16 cellular contexts compared by ENCODE assay signal in genomic region chr2:84891355-84892010, GRCh38. TPM values are rescaled to one million over a fixed set of nuclear protein-coding genes. Genes with fewer than 3 reads are reported as not detected.
DNase-seq lines count a peak whose midpoint lies in the region; ATAC-seq and TF ChIP-seq lines count a peak whose summit lies in the region.
"Had no signal": no experiment of that assay in that cellular context is flagged by ENCODE, and none has a peak within 500 bp of the region (broad histone marks: within the 10 kb centered on the region; RNA-seq: fewer than 3 reads in every experiment).

No MANE protein-coding gene starts in this region.

- H3K79me2 ChIP-seq in GM23338 (replicated peaks; ENCODE audit: insufficient read depth) = no peaks in the 10 kb centered on the region

- H3K4me2 ChIP-seq in GM23338 = no peak overlapping the region

- no peaks in the 10 kb centered on the region for H3K9me2 ChIP-seq in GM23338 (ENCODE audit: insufficient read depth)

- peaks cover 2% of the 10 kb centered on the region for H3K36me3 Mint-ChIP-seq in activated CD8-positive, alpha-beta T cell treated with anti-CD3 and anti-CD28 coated beads, Interleukin-2, amount 10 ng/mL, durations not matched to agents 7 days and 5 days (ENCODE audit: low read depth)
- H3K36me3 Mint-ChIP-seq in activated CD8-positive, alpha-beta T cell treated with anti-CD3 and anti-CD28 coated beads for 36 hours (ENCODE audit: low read depth) = no peaks in the 10 kb centered on the region
- no peaks in the 10 kb centered on the region for H3K36me3 Mint-ChIP-seq in GM23338 (ENCODE audit: low read depth)
- H3K36me3 Mint-ChIP-seq in activated naive CD8-positive, alpha-beta T cell treated with anti-CD3 and anti-CD28 coated beads for 36 hours = no peaks in the 10 kb centered on the region
- H3K36me3 Mint-ChIP-seq in naive thymus-derived CD8-positive, alpha-beta T cell = no peaks in the 10 kb centered on the region

- H3K27me3 ChIP-seq in GM23338 (ENCODE audit: insufficient read depth) = no peaks in the 10 kb centered on the region

- no peak for TF ChIP-seq CTCF in activated CD8-positive, alpha-beta T cell treated with anti-CD3 and anti-CD28 coated beads for 36 hours (IDR thresholded peaks at IDR 0.05)
- TF ChIP-seq CTCF in GM23338 (conservative IDR thresholded peaks at IDR 0.05; ENCODE audit: low read depth in 2 of 2) = no peak

- H3K9me3 Mint-ChIP-seq in activated CD8-positive, alpha-beta T cell treated with anti-CD3 and anti-CD28 coated beads, Interleukin-2, amount 10 ng/mL, durations not matched to agents 7 days and 5 days (ENCODE audit: insufficient read depth) = no peaks in the 10 kb centered on the region
- H3K9me3 Mint-ChIP-seq in activated CD8-positive, alpha-beta T cell treated with anti-CD3 and anti-CD28 coated beads for 36 hours = no peaks in the 10 kb centered on the region
- no peaks in the 10 kb centered on the region for H3K9me3 Mint-ChIP-seq in GM23338
- H3K9me3 Mint-ChIP-seq in activated naive CD8-positive, alpha-beta T cell treated with anti-CD3 and anti-CD28 coated beads for 36 hours = no peaks in the 10 kb centered on the region
- no peaks in the 10 kb centered on the region for H3K9me3 Mint-ChIP-seq in naive thymus-derived CD8-positive, alpha-beta T cell
- H3K9me3 Mint-ChIP-seq: H9 had no signal

- intact Hi-C loops in activated CD8-positive, alpha-beta T cell treated with anti-CD3 and anti-CD28 coated beads for 36 hours (cut with micrococcal nuclease) = no loop called here

- H4K20me1 ChIP-seq in GM23338 (replicated peaks; ENCODE audit: insufficient read depth) = no peaks in the 10 kb centered on the region

- no peak for ATAC-seq in activated CD8-positive, alpha-beta T cell treated with anti-CD3 and anti-CD28 coated beads, Interleukin-2, amount 10 ng/mL, durations not matched to agents 7 days and 5 days
- ATAC-seq in activated CD8-positive, alpha-beta T cell treated with anti-CD3 and anti-CD28 coated beads for 36 hours = no peak
- ATAC-seq in GM23338 (no peak), GM19324 (IDR thresholded peaks at IDR 0.05; ENCODE audit: low FRiP score, unreplicated experiment) (no peak), GM21717 (IDR thresholded peaks at IDR 0.05; ENCODE audit: unreplicated experiment) (no peak)
- ATAC-seq in naive thymus-derived CD8-positive, alpha-beta T cell = no peak

- no peak overlapping the region for H3K4me3 ChIP-seq in GM23338

- H3K27ac Mint-ChIP-seq in activated CD8-positive, alpha-beta T cell treated with anti-CD3 and anti-CD28 coated beads, Interleukin-2, amount 10 ng/mL, durations not matched to agents 7 days and 5 days = no peak overlapping the region
- no peak overlapping the region for H3K27ac Mint-ChIP-seq in activated CD8-positive, alpha-beta T cell treated with anti-CD3 and anti-CD28 coated beads for 36 hours
- H3K27ac Mint-ChIP-seq in GM23338 = no peak overlapping the region
- H3K27ac Mint-ChIP-seq in activated naive CD8-positive, alpha-beta T cell treated with anti-CD3 and anti-CD28 coated beads for 36 hours = peak overlapping the region; percentile 8
- peak overlapping the region in 6 of 10 donors; percentile 21 to 56 (median 34) for H3K27ac Mint-ChIP-seq in naive thymus-derived CD8-positive, alpha-beta T cell
- H3K27ac Mint-ChIP-seq: H9 had no signal

- H3K36me3 ChIP-seq in GM23338 (ENCODE audit: insufficient read depth) = no peaks in the 10 kb centered on the region

- no peak overlapping the region for H3K27ac ChIP-seq in GM23338 (ENCODE audit: low read depth)
- H3K27ac ChIP-seq: C4-2B had no signal

- POLR2A ChIA-PET in activated CD8-positive, alpha-beta T cell treated with anti-CD3 and anti-CD28 coated beads, Interleukin-2, amount 10 ng/mL, durations not matched to agents 7 days and 5 days (lab: Charles Lee) = interaction anchor here (1.3 to 6.1 kb wide), 2 partner anchors 15 to 34 kb away, joined by 4 to 90 read pairs; partner anchors contain the start of gene TMSB10
- POLR2A ChIA-PET in activated CD8-positive, alpha-beta T cell treated with anti-CD3 and anti-CD28 coated beads for 36 hours (lab: Charles Lee) = interaction anchor here (1.5 kb wide), 1 partner anchor 15 kb away, joined by 8 read pairs; the partner anchor contains the start of gene TMSB10
- POLR2A ChIA-PET in naive thymus-derived CD8-positive, alpha-beta T cell (lab: Charles Lee) = interaction anchor here (1.3 to 8.6 kb wide), 4 partner anchors 11 to 49 kb away, joined by 3 to 249 read pairs (median 42); partner anchors contain the start of genes TMSB10 and TRABD2A

- no peaks in the 10 kb centered on the region for H3K27me3 Mint-ChIP-seq in activated CD8-positive, alpha-beta T cell treated with anti-CD3 and anti-CD28 coated beads, Interleukin-2, amount 10 ng/mL, durations not matched to agents 7 days and 5 days (ENCODE audit: low read depth)
- H3K27me3 Mint-ChIP-seq in activated CD8-positive, alpha-beta T cell treated with anti-CD3 and anti-CD28 coated beads for 36 hours = no peaks in the 10 kb centered on the region
- H3K27me3 Mint-ChIP-seq in GM23338 (ENCODE audit: insufficient read depth, low read depth, poor library complexity) = peaks cover 4% of the 10 kb centered on the region
- no peaks in the 10 kb centered on the region for H3K27me3 Mint-ChIP-seq in activated naive CD8-positive, alpha-beta T cell treated with anti-CD3 and anti-CD28 coated beads for 36 hours
- no peaks in the 10 kb centered on the region for H3K27me3 Mint-ChIP-seq in naive thymus-derived CD8-positive, alpha-beta T cell

- peaks cover 74% of the 10 kb centered on the region for H3K4me1 Mint-ChIP-seq in activated CD8-positive, alpha-beta T cell treated with anti-CD3 and anti-CD28 coated beads, Interleukin-2, amount 10 ng/mL, durations not matched to agents 7 days and 5 days (ENCODE audit: low read depth)
- peaks cover 60% of the 10 kb centered on the region for H3K4me1 Mint-ChIP-seq in activated CD8-positive, alpha-beta T cell treated with anti-CD3 and anti-CD28 coated beads for 36 hours (ENCODE audit: low read depth)
- peaks cover 15% of the 10 kb centered on the region for H3K4me1 Mint-ChIP-seq in GM23338
- H3K4me1 Mint-ChIP-seq in activated naive CD8-positive, alpha-beta T cell treated with anti-CD3 and anti-CD28 coated beads for 36 hours = peaks cover 58% of the 10 kb centered on the region
- peaks cover 37 to 72% (median 62%) of the 10 kb centered on the region in 4 donors for H3K4me1 Mint-ChIP-seq in naive thymus-derived CD8-positive, alpha-beta T cell

- H2AFZ ChIP-seq in GM23338 = 0 out of 2 replicates have a peak overlapping the region, but pooled peaks have one; percentile 59

- peaks cover 9% of the 10 kb centered on the region; the same call in 1 of the 2 replicates for H3K4me1 ChIP-seq in GM23338 (ENCODE audit: insufficient read depth)

- peaks cover 6% of the 10 kb centered on the region; the same call in 1 of the 2 replicates for H3F3A ChIP-seq in GM23338 (replicated peaks; ENCODE audit: low read depth)

- no peak overlapping the region for H3K4me3 Mint-ChIP-seq in activated CD8-positive, alpha-beta T cell treated with anti-CD3 and anti-CD28 coated beads, Interleukin-2, amount 10 ng/mL, durations not matched to agents 7 days and 5 days
- H3K4me3 Mint-ChIP-seq in activated CD8-positive, alpha-beta T cell treated with anti-CD3 and anti-CD28 coated beads for 36 hours = no peak overlapping the region
- no peak overlapping the region for H3K4me3 Mint-ChIP-seq in GM23338
- no peak overlapping the region for H3K4me3 Mint-ChIP-seq in activated naive CD8-positive, alpha-beta T cell treated with anti-CD3 and anti-CD28 coated beads for 36 hours
- H3K4me3 Mint-ChIP-seq in naive thymus-derived CD8-positive, alpha-beta T cell = no peak overlapping the region
- H3K4me3 Mint-ChIP-seq: H9 had no signal

- CTCF ChIA-PET in activated CD8-positive, alpha-beta T cell treated with anti-CD3 and anti-CD28 coated beads, Interleukin-2, amount 10 ng/mL, durations not matched to agents 7 days and 5 days (lab: Charles Lee) = interaction anchor here (2.0 to 24.0 kb wide), 3 partner anchors 8 to 30 kb away, joined by 4 to 397 read pairs (median 41); no protein-coding TSS in a partner anchor
- CTCF ChIA-PET in activated CD8-positive, alpha-beta T cell treated with anti-CD3 and anti-CD28 coated beads for 36 hours (lab: Charles Lee) = interaction anchor here (1.1 kb wide), 2 partner anchors 9 to 34 kb away, joined by 3 to 4 read pairs; no protein-coding TSS in a partner anchor

- DNase-seq in activated CD8-positive, alpha-beta T cell treated with anti-CD3 and anti-CD28 coated beads, Interleukin-2, amount 10 ng/mL, durations not matched to agents 7 days and 5 days = peak; percentile 23
- DNase-seq in activated CD8-positive, alpha-beta T cell treated with anti-CD3 and anti-CD28 coated beads for 36 hours = no peak
- DNase-seq in GM23338 (ENCODE audit: low spot score) = no peak
- no peak for DNase-seq in activated naive CD8-positive, alpha-beta T cell treated with anti-CD3 and anti-CD28 coated beads for 36 hours
- no peak for DNase-seq in naive thymus-derived CD8-positive, alpha-beta T cell
- DNase-seq in NCI-H510A (lab: John Stamatoyannopoulos, UW) = no peak
- DNase-seq: COR-L47, H9, NCI-H1048, NCI-H146, NCI-H2081 treated with DMSO at 0.1 percent for 48 hours, NCI-H2227 treated with DMSO at 0.1 percent for 48 hours, NCI-H526 had no signal

TF ChIP-seq in GM23338, 12 proteins besides CTCF, POLR2A, EP300 and RAD21 (continues in another document):
- no peak for TF ChIP-seq POLR2AphosphoS5 (IDR thresholded peaks at IDR 0.05; ENCODE audit: low read depth)
- no peak for TF ChIP-seq CREB1 (CRISPR knock-in tag; IDR thresholded peaks at IDR 0.05; ENCODE audit: low read depth)

RNA-seq across cellular contexts. Expression of gene TRABD2A, which starts 10.6 kb away (rescaled TPM):
- total RNA-seq in activated CD8-positive, alpha-beta T cell treated with anti-CD3 and anti-CD28 coated beads, Interleukin-2, amount 10 ng/mL, durations not matched to agents 7 days and 5 days = 10 to 100 TPM; 71.9 to 73.2 TPM
- total RNA-seq in activated CD8-positive, alpha-beta T cell treated with anti-CD3 and anti-CD28 coated beads for 36 hours = 10 to 100 TPM; 56.3 to 56.4 TPM
- total RNA-seq in GM23338 (2014; rRNA removed; shearing (Covaris generic)) = 12.1 and 15.7 TPM in 2 replicates
- polyA plus RNA-seq in GM23338 (2016; fragmentation: Nextera tagmentation; extraction: Ambion mirVana) = 5.5 and 6.0 TPM in 2 replicates
- 10 to 100 TPM; 59.2 to 61.7 TPM for total RNA-seq in activated naive CD8-positive, alpha-beta T cell treated with anti-CD3 and anti-CD28 coated beads for 36 hours
- total RNA-seq in naive thymus-derived CD8-positive, alpha-beta T cell = 100 to 1,000 TPM; 165 to 168 TPM
- polyA plus RNA-seq in naive thymus-derived CD8-positive, alpha-beta T cell = 100 to 1,000 TPM in 2 of 3 donors, 10 to 100 TPM in 1; 70.1 to 173 (median 104) TPM

RNA-seq across cellular contexts. Expression of gene TMSB10, which starts 14.0 kb away (rescaled TPM):
- total RNA-seq in activated CD8-positive, alpha-beta T cell treated with anti-CD3 and anti-CD28 coated beads, Interleukin-2, amount 10 ng/mL, durations not matched to agents 7 days and 5 days = 1,000 to 10,000 TPM; 4,520 to 4,885 TPM
- total RNA-seq in activated CD8-positive, alpha-beta T cell treated with anti-CD3 and anti-CD28 coated beads for 36 hours = 1,000 to 10,000 TPM; 2,035 to 2,060 TPM
- total RNA-seq in GM23338 (2014; rRNA removed; shearing (Covaris generic)) = 834 and 976 TPM in 2 replicates
- 2,942 and 3,166 TPM in 2 replicates for polyA plus RNA-seq in GM23338 (2016; fragmentation: Nextera tagmentation; extraction: Ambion mirVana)
- total RNA-seq in activated naive CD8-positive, alpha-beta T cell treated with anti-CD3 and anti-CD28 coated beads for 36 hours = 1,000 to 10,000 TPM; 1,816 to 1,884 TPM
- 1,000 to 10,000 TPM; 1,479 to 1,535 TPM for total RNA-seq in naive thymus-derived CD8-positive, alpha-beta T cell
- 1,000 to 10,000 TPM; 6,950 to 8,855 (median 7,882) TPM for polyA plus RNA-seq in naive thymus-derived CD8-positive, alpha-beta T cell

Comparison
In these comparisons a context has a peak if more than half of its experiments do, and no peak if none do; other contexts are left out.
1. H3K27ac Mint-ChIP-seq: peak in activated naive CD8-positive, alpha-beta T cell treated with anti-CD3 and anti-CD28 coated beads for 36 hours (single experiment) and naive thymus-derived CD8-positive, alpha-beta T cell (6 of 10); none in activated CD8-positive, alpha-beta T cell treated with anti-CD3 and anti-CD28 coated beads, Interleukin-2, amount 10 ng/mL, durations not matched to agents 7 days and 5 days (single experiment), activated CD8-positive, alpha-beta T cell treated with anti-CD3 and anti-CD28 coated beads for 36 hours (single experiment) and GM23338 (single experiment).